13 cellular contexts compared by ENCODE assay signal in genomic region chr1:198829948-198830347, GRCh38.
DNase-seq lines count a peak whose midpoint lies in the region; ATAC-seq, FAIRE-seq and TF ChIP-seq lines count a peak whose summit lies in the region.
"Had no signal": no experiment of that assay in that cellular context is flagged by ENCODE, and none has a peak within 500 bp of the region (broad histone marks: within the 10 kb centered on the region; RNA-seq: fewer than 3 reads in every experiment).

No MANE protein-coding gene starts in this region.

- WGBS in adrenal gland, 4 donors = 50 to 79% (median 73%) methylated on average over 1 of the region's 1 CpG

- H3K36me3 ChIP-seq in BE2C (no peaks in the 10 kb centered on the region), KOPT-K1 (ENCODE audit: insufficient read depth, low read length) (peaks cover under 1% of the 10 kb centered on the region; the same call in 1 of the 2 replicates), bronchial epithelial cell (ENCODE audit: control insufficient read depth, insufficient read depth, low read length) (no peaks in the 10 kb centered on the region), keratinocyte (ENCODE audit: control insufficient read depth in 2 of 2, extremely low read depth in 1 of 2, insufficient read depth in 2 of 2, low read length in 2 of 2) (no peaks in the 10 kb centered on the region), adrenal gland (replicated peaks in 1 of 2) (no peaks in the 10 kb centered on the region)
- H3K36me3 ChIP-seq: spleen had no signal

- H3K4me1 ChIP-seq in BE2C (no peaks in the 10 kb centered on the region; the same call in 1 of the 2 replicates), keratinocyte (ENCODE audit: control insufficient read depth, extremely low read depth, insufficient read depth, low read length) (peaks cover 16% of the 10 kb centered on the region), adrenal gland (replicated peaks in 1 of 2) (no peaks in the 10 kb centered on the region)
- H3K4me1 ChIP-seq: spleen had no signal

- DNase-seq in BE2C (no peak), bronchial epithelial cell (ENCODE audit: low read depth) (peak; percentile 5), keratinocyte (ENCODE audit: low read depth, low spot score) (no peak), GOT3 (lab: John Stamatoyannopoulos, UW) (no peak), adrenal gland (no peak), activated gamma-delta T cell (lab: John Stamatoyannopoulos, UW) (no peak)
- DNase-seq: activated CD4-positive, alpha-beta T cell treated with anti-CD3 and anti-CD28 coated beads for 1 hour; foreskin melanocyte; NCI-H1694; spleen had no signal

- H3K4me3 ChIP-seq in BE2C (ENCODE audit: low read depth, low read length) (no peak overlapping the region), bronchial epithelial cell (ENCODE audit: low read depth, low read length) (no peak overlapping the region), keratinocyte (ENCODE audit: control insufficient read depth in 2 of 3, extremely low read depth in 1 of 3, insufficient read depth in 2 of 3, low read depth in 1 of 3, low read length in 3 of 3) (no peak overlapping the region), adrenal gland (no peak overlapping the region)
- H3K4me3 ChIP-seq: spleen had no signal

- H3K27me3 ChIP-seq in BE2C (no peaks in the 10 kb centered on the region), bronchial epithelial cell (ENCODE audit: control insufficient read depth, insufficient read depth, low read length) (no peaks in the 10 kb centered on the region), keratinocyte (ENCODE audit: control insufficient read depth, extremely low read depth, insufficient read depth, low read length) (no peaks in the 10 kb centered on the region), adrenal gland (no peaks in the 10 kb centered on the region)
- H3K27me3 ChIP-seq: spleen had no signal

- no peaks in the 10 kb centered on the region for H3K9me1 ChIP-seq in keratinocyte (ENCODE audit: control insufficient read depth, extremely low read depth, insufficient read depth, low read length)

- no peak for ATAC-seq in HG03280 (IDR thresholded peaks at IDR 0.05; ENCODE audit: unreplicated experiment)
- ATAC-seq: Right ventricle myocardium inferior had no signal

- peak overlapping the region; percentile 39 for H3K9ac ChIP-seq in keratinocyte (ENCODE audit: control insufficient read depth, extremely low read depth, insufficient read depth, low read length)

- FAIRE-seq in bronchial epithelial cell (lab: Jason Lieb, UNC) (no peak), keratinocyte (lab: Jason Lieb, UNC) (peak; percentile 17)

- H3K79me2 ChIP-seq in keratinocyte (ENCODE audit: control insufficient read depth, insufficient read depth, low read length) = no peaks in the 10 kb centered on the region

- dilution Hi-C loops in keratinocyte (cut with MboI; ENCODE audit: extremely low pct_ligation_motif_present, low sequenced_read_pairs) = no loop called here

- peak overlapping the region; percentile 59 for H3K4me2 ChIP-seq in keratinocyte (ENCODE audit: control insufficient read depth, extremely low read depth, insufficient read depth, low read depth, low read length)

- H3K27ac ChIP-seq in KOPT-K1 (ENCODE audit: low read depth, low read length, poor library complexity, severe bottlenecking) = peak overlapping the region; percentile 50
- H3K27ac ChIP-seq in keratinocyte (ENCODE audit: control insufficient read depth, insufficient read depth, low read length) = peak overlapping the region; percentile 22
- H3K27ac ChIP-seq in adrenal gland = no peak overlapping the region
- H3K27ac ChIP-seq: spleen had no signal

- peak overlapping the region; percentile 85 for H2AFZ ChIP-seq in keratinocyte (ENCODE audit: control insufficient read depth, low read length)

- TF ChIP-seq POLR2A in adrenal gland (IDR thresholded peaks at IDR 0.05) = no peak

- intact Hi-C loops in adrenal gland (cut with DNase I) = no loop called here

- H3K9me3 ChIP-seq in BE2C = no peaks in the 10 kb centered on the region
- no peaks in the 10 kb centered on the region for H3K9me3 ChIP-seq in KOPT-K1 (ENCODE audit: insufficient read depth, low read length, poor library complexity, severe bottlenecking)
- H3K9me3 ChIP-seq in keratinocyte (ENCODE audit: control insufficient read depth, low read depth, low read length) = no peaks in the 10 kb centered on the region
- H3K9me3 ChIP-seq in adrenal gland (replicated peaks in 1 of 3) = no peaks in the 10 kb centered on the region
- H3K9me3 ChIP-seq: spleen had no signal

- H4K20me1 ChIP-seq in keratinocyte (ENCODE audit: control insufficient read depth, extremely low read depth, insufficient read depth, low read length) = no peaks in the 10 kb centered on the region

- TF ChIP-seq CTCF in BE2C (IDR thresholded peaks at IDR 0.05; ENCODE audit: low read depth, low read length) = peak; percentile 34
- no peak for TF ChIP-seq CTCF in bronchial epithelial cell (IDR thresholded peaks at IDR 0.05; ENCODE audit: insufficient read depth, low read length, severe bottlenecking)
- peak; percentile 28 to 47 (median 31) for TF ChIP-seq CTCF in keratinocyte (optimal IDR thresholded peaks at IDR 0.05 in 1 of 3, IDR thresholded peaks at IDR 0.05 in 1 of 3, conservative IDR thresholded peaks at IDR 0.05 in 1 of 3; ENCODE audit: extremely low read depth in 1 of 3, insufficient read depth in 2 of 3, low read length in 3 of 3)
- TF ChIP-seq CTCF in adrenal gland (IDR thresholded peaks at IDR 0.05) = peak in 1 of 6 experiments; percentile 10

Comparison
In these comparisons a context has a peak if more than half of its experiments do, and no peak if none do; other contexts are left out.
1. H3K27ac ChIP-seq: peak in KOPT-K1 (single experiment) and keratinocyte (single experiment); none in adrenal gland (0 of 5).